Comparison of ENCODE assay signal across 9 cellular contexts in the genomic region with DNA sequence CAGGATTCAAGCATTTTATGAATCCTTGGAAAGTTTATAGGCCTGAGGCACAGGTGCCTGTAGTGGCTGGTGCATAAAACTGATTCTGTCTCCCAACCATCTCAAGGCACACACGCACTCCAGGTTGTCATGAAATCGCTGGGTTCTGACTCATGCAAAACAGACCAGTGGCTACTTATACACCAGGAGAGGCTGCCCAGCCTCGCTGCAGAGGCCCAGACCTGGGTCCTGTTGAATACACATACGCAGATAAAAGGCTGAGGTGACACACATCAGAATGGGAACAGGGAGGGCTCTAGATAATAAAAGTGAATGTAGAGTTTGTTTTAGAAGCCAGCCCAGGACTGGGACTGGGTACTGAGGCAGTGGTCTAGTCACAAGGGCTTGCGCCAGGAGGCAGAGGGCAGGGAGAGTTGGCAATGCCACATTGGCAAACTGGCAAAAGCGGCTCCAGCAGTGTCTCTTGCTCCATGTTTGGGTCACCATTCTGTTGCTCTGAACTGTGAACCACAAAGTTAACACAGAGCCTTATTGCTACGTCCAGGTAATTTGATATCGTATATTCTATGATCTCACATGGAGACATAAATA. TPM values are rescaled to one million over a fixed set of nuclear protein-coding genes. Genes with fewer than 3 reads are reported as not detected.
DNase-seq lines count a peak whose midpoint lies in the region; ATAC-seq and TF ChIP-seq lines count a peak whose summit lies in the region.
"Had no signal": no experiment of that assay in that cellular context is flagged by ENCODE, and none has a peak within 500 bp of the region (broad histone marks: within the 10 kb centered on the region; RNA-seq: fewer than 3 reads in every experiment).

No MANE protein-coding gene starts in this region.

- H3K4me3 Mint-ChIP-seq in CD14-positive monocyte: peak overlapping the region; percentile 88 to 93
- H3K4me3 Mint-ChIP-seq in natural killer cell: peak overlapping the region; percentile 92

- intact Hi-C loops in CD14-positive monocyte (cut with micrococcal nuclease): loop anchor here in 1 of 2 donors (5.0 to 10.0 kb wide), 2 partner anchors 585 to 798 kb away; a partner anchor contains a TSS
- intact Hi-C loops in natural killer cell (cut with micrococcal nuclease): loop anchor here (10.0 kb wide), 1 partner anchor 585 kb away; a partner anchor contains a TSS

- DNase-seq in CD14-positive monocyte (ENCODE audit: low spot score): no peak
- DNase-seq in LNCaP clone FGC (ENCODE audit: low read depth): no peak
- no peak for DNase-seq in natural killer cell
- no peak for DNase-seq in stimulated activated CD4-positive, alpha-beta T cell treated with anti-CD3 and anti-CD28 coated beads, Interleukin-2, amount 100 ng/mL, for 24 hours
- DNase-seq in stimulated activated CD4-positive, alpha-beta T cell treated with anti-CD3 and anti-CD28 coated beads, Interleukin-2, amount 100 ng/mL, for 48 hours: no peak
- no peak for DNase-seq in NCI-H2196 (lab: John Stamatoyannopoulos, UW; ENCODE audit: unreplicated experiment)

- peak overlapping the region; percentile 77 for H3K4me3 ChIP-seq in LNCaP clone FGC (ENCODE audit: low read depth, low read length)

- H3K27me3 Mint-ChIP-seq in CD14-positive monocyte (ENCODE audit: low read depth in 3 of 3) (peaks cover 0 to 2% (median 0%) of the 10 kb centered on the region in 3 donors), natural killer cell (ENCODE audit: low read depth in 2 of 2) (no peaks in the 10 kb centered on the region)

- peak overlapping the region in 1 of 7 donors; percentile 70 for H3K27ac Mint-ChIP-seq in CD14-positive monocyte
- peak overlapping the region in 1 of 2 donors; percentile 69 for H3K27ac Mint-ChIP-seq in natural killer cell

- peak overlapping the region; percentile 85 for H3K27ac ChIP-seq in cingulate gyrus (ENCODE audit: low read depth, low read length)

- H3K36me3 Mint-ChIP-seq in CD14-positive monocyte (no peaks in the 10 kb centered on the region), natural killer cell (no peaks in the 10 kb centered on the region)

- H3K4me1 Mint-ChIP-seq in CD14-positive monocyte: peaks cover 3% of the 10 kb centered on the region
- peaks cover 0 to 10% of the 10 kb centered on the region in 2 donors for H3K4me1 Mint-ChIP-seq in natural killer cell

- no peaks in the 10 kb centered on the region for H3K9me3 Mint-ChIP-seq in CD14-positive monocyte
- no peaks in the 10 kb centered on the region for H3K9me3 Mint-ChIP-seq in natural killer cell

- no peak for ATAC-seq in natural killer cell
- ATAC-seq in HG02571 (IDR thresholded peaks at IDR 0.05; ENCODE audit: unreplicated experiment): no peak

- TF ChIP-seq CTCF in CD14-positive monocyte (IDR thresholded peaks at IDR 0.05) (no peak), LNCaP clone FGC (IDR thresholded peaks at IDR 0.05; ENCODE audit: control insufficient read depth, extremely low read depth, insufficient read depth) (no peak), natural killer cell (IDR thresholded peaks at IDR 0.05) (no peak)

RNA-seq across cellular contexts. Expression of a gene that starts 13.6 kb away (rescaled TPM):
- polyA plus RNA-seq in CD14-positive monocyte: not detected
- not detected for total RNA-seq in natural killer cell
- total RNA-seq: fibroblast of lung had no signal
- polyA plus RNA-seq: fibroblast of lung had no signal

RNA-seq across cellular contexts. Expression of a gene that starts 54.4 kb away (rescaled TPM):
- polyA plus RNA-seq in CD14-positive monocyte: not detected
- total RNA-seq in natural killer cell: not detected
- total RNA-seq: fibroblast of lung had no signal
- polyA plus RNA-seq: fibroblast of lung had no signal
